Comparison of ENCODE assay signal across 8 cellular contexts in genomic region chr1:159889821-159890252, GRCh38. TPM values are rescaled to one million over a fixed set of nuclear protein-coding genes. Genes with fewer than 3 reads are reported as not detected.
A peak's percentile ranks its signal among the peaks of the same experiment; 100 is the strongest.
DNase-seq lines count a peak whose midpoint lies in the region; ATAC-seq lines count a peak whose summit lies in the region.

No MANE protein-coding gene starts in this region.

- peak overlapping the region; percentile 82 for H3K27ac ChIP-seq in right cardiac atrium (ENCODE audit: low read length)
- peak overlapping the region; percentile 59 for H3K27ac ChIP-seq in subcutaneous abdominal adipose tissue (ENCODE audit: low read depth, low read length)

- 29% methylated on average over 2 of the region's 2 CpGs for WGBS in right cardiac atrium

- H3K9me3 ChIP-seq in right cardiac atrium (ENCODE audit: control insufficient read depth, low read length): no peaks in the 10 kb centered on the region
- no peaks in the 10 kb centered on the region for H3K9me3 ChIP-seq in subcutaneous abdominal adipose tissue (ENCODE audit: control insufficient read depth in 5 of 5, low read length in 5 of 5)

- no peak overlapping the region for H3K27ac Mint-ChIP-seq in T-helper 2 cell treated with Interferon-gamma antibody and Interleukin-4, amounts not matched to agents 5 μg/mL and 100 μg/mL, for 36 hours

- H3K4me1 ChIP-seq in right cardiac atrium (ENCODE audit: control insufficient read depth, insufficient read depth, low read length) (peaks cover 6% of the 10 kb centered on the region), subcutaneous abdominal adipose tissue (ENCODE audit: control insufficient read depth in 5 of 5, insufficient read depth in 5 of 5, low read length in 5 of 5) (peaks cover 6 to 25% (median 13%) of the 10 kb centered on the region in 5 donors)

- H3K4me3 ChIP-seq in right cardiac atrium (ENCODE audit: low read length) (no peak overlapping the region), subcutaneous abdominal adipose tissue (ENCODE audit: low read depth in 1 of 5, low read length in 5 of 5) (peak overlapping the region; percentile 14 to 40 (median 18))

- peak overlapping the region in 1 of 5 donors; percentile 33 for H3K9ac ChIP-seq in subcutaneous abdominal adipose tissue (ENCODE audit: low read length in 5 of 5)

- peaks cover 7% of the 10 kb centered on the region for H3K27me3 Mint-ChIP-seq in T-helper 2 cell treated with Interferon-gamma antibody and Interleukin-4, amounts not matched to agents 5 μg/mL and 100 μg/mL, for 36 hours (ENCODE audit: low read depth)

- intact Hi-C loops in right cardiac atrium (cut with DNase I): loop anchor here (2.0 to 5.0 kb wide), 3 partner anchors 91 to 108 kb away; partner anchors contain the start of gene DUSP23 (in 1 of the 4)

- H3K36me3 ChIP-seq in subcutaneous abdominal adipose tissue (ENCODE audit: control insufficient read depth in 5 of 5, insufficient read depth in 5 of 5, low read length in 5 of 5): no peaks in the 10 kb centered on the region

- no peaks in the 10 kb centered on the region for H3K27me3 ChIP-seq in right cardiac atrium (ENCODE audit: control insufficient read depth, insufficient read depth)
- no peaks in the 10 kb centered on the region for H3K27me3 ChIP-seq in subcutaneous abdominal adipose tissue (ENCODE audit: control insufficient read depth in 5 of 5, insufficient read depth in 4 of 5, low read length in 5 of 5)

- H3K4me3 Mint-ChIP-seq in T-helper 2 cell treated with Interferon-gamma antibody and Interleukin-4, amounts not matched to agents 5 μg/mL and 100 μg/mL, for 36 hours: no peak overlapping the region

- ATAC-seq in GM21381 (IDR thresholded peaks at IDR 0.05; ENCODE audit: unreplicated experiment): peak; percentile 85
- ATAC-seq in HG03558 (IDR thresholded peaks at IDR 0.05; ENCODE audit: extremely low read depth, unreplicated experiment): peak; percentile 90
- ATAC-seq in right cardiac atrium: peak; percentile 90 to 95

- H3K4me1 Mint-ChIP-seq in T-helper 2 cell treated with Interferon-gamma antibody and Interleukin-4, amounts not matched to agents 5 μg/mL and 100 μg/mL, for 36 hours (ENCODE audit: low read depth): peaks cover 12% of the 10 kb centered on the region

- DNase-seq in GM04503 (ENCODE audit: low read depth) (peak; percentile 90), UCSD-AML1 (lab: John Stamatoyannopoulos, UW; ENCODE audit: unreplicated experiment) (peak; percentile 52), right cardiac atrium (peak in 2 of 3 donors; percentile 38 to 60), NCI-H187 treated with DMSO at 0.1 percent for 48 hours (lab: John Stamatoyannopoulos, UW) (no peak)
- no peak for DNase-seq in T-helper 2 cell treated with Interferon-gamma antibody and Interleukin-4, amounts not matched to agents 5 μg/mL and 100 μg/mL, for 36 hours (ENCODE audit: low spot score)

- no peaks in the 10 kb centered on the region for H3K36me3 Mint-ChIP-seq in T-helper 2 cell treated with Interferon-gamma antibody and Interleukin-4, amounts not matched to agents 5 μg/mL and 100 μg/mL, for 36 hours (ENCODE audit: low read depth)

- no peaks in the 10 kb centered on the region for H3K9me3 Mint-ChIP-seq in T-helper 2 cell treated with Interferon-gamma antibody and Interleukin-4, amounts not matched to agents 5 μg/mL and 100 μg/mL, for 36 hours

RNA-seq across cellular contexts. Expression of gene CFAP45, which starts 10.1 kb away (rescaled TPM):
- 1 to 10 TPM; 3.4 to 5.6 (median 3.9) TPM for total RNA-seq in right cardiac atrium
- 9.4 TPM for polyA plus RNA-seq in right cardiac atrium

RNA-seq across cellular contexts. Expression of gene VSIG8, which starts 27.4 kb away (rescaled TPM):
- under 1 TPM in 2 of 4 donors, not detected in 2; 0.19 to 0.23 TPM for total RNA-seq in right cardiac atrium
- polyA plus RNA-seq in right cardiac atrium: 0.07 TPM

RNA-seq across cellular contexts. Expression of gene TAGLN2, which starts 35.5 kb away (rescaled TPM):
- 100 to 1,000 TPM; 117 to 253 (median 162) TPM for total RNA-seq in right cardiac atrium
- 186 TPM for polyA plus RNA-seq in right cardiac atrium

RNA-seq across cellular contexts. Expression of gene IGSF9, which starts 55.6 kb away (rescaled TPM):
- total RNA-seq in right cardiac atrium: 1 to 10 TPM in 3 of 4 donors, under 1 TPM in 1; 0.17 to 2.7 (median 2.3) TPM
- polyA plus RNA-seq in right cardiac atrium: 1.3 TPM

Comparison
In these comparisons a context has a peak if more than half of its experiments do, and no peak if none do; other contexts are left out.
1. DNase-seq: peak in GM04503 (single experiment), UCSD-AML1 (single experiment) and right cardiac atrium (2 of 3); none in NCI-H187 treated with DMSO at 0.1 percent for 48 hours (single experiment) and T-helper 2 cell treated with Interferon-gamma antibody and Interleukin-4, amounts not matched to agents 5 μg/mL and 100 μg/mL, for 36 hours (single experiment).
2. Peak in every context shown above with its lines, with median percentiles within 50 percentile points of each other: ATAC-seq.